In genomic region chr7:25098096-25099046, GRCh38 we compare ENCODE assay signal across 8 cellular contexts. TPM values are rescaled to one million over a fixed set of nuclear protein-coding genes. Genes with fewer than 3 reads are reported as not detected.
DNase-seq lines count a peak whose midpoint lies in the region; ATAC-seq lines count a peak whose summit lies in the region.

No MANE protein-coding gene starts in this region.

- H3K27me3 ChIP-seq in NT2/D1 (ENCODE audit: insufficient read depth, insufficient read length) = no peaks in the 10 kb centered on the region

- no peak overlapping the region for H3K27ac Mint-ChIP-seq in naive B cell

- H3K27me3 Mint-ChIP-seq in naive B cell = peaks cover 4 to 12% (median 8%) of the 10 kb centered on the region in 3 donors

- peak; percentile 68 for ATAC-seq in GM18868 (IDR thresholded peaks at IDR 0.05; ENCODE audit: unreplicated experiment)
- ATAC-seq in HG03521 (IDR thresholded peaks at IDR 0.05; ENCODE audit: unreplicated experiment) = peak; percentile 80
- ATAC-seq in esophagus mucosa = peak; percentile 70
- peak; percentile 85 to 89 for ATAC-seq in naive B cell (ENCODE audit: low read depth in 2 of 2)

- no peak overlapping the region for H3K9ac ChIP-seq in NT2/D1 (ENCODE audit: insufficient read length, low read depth)

- no peaks in the 10 kb centered on the region for H3K36me3 ChIP-seq in NT2/D1 (ENCODE audit: insufficient read depth, insufficient read length, low read length)

- peaks cover 5 to 11% (median 9%) of the 10 kb centered on the region in 3 donors for H3K4me1 Mint-ChIP-seq in naive B cell

- H3K4me3 Mint-ChIP-seq in naive B cell = no peak overlapping the region

- no peaks in the 10 kb centered on the region for H3K9me3 Mint-ChIP-seq in naive B cell

- H3K9me3 ChIP-seq in NT2/D1 (ENCODE audit: insufficient read depth, low read length) = no peaks in the 10 kb centered on the region

- no peaks in the 10 kb centered on the region for H3K4me1 ChIP-seq in NT2/D1 (ENCODE audit: insufficient read depth, insufficient read length)

- no peak overlapping the region for H3K4me3 ChIP-seq in NT2/D1 (ENCODE audit: insufficient read length, low read depth)

- DNase-seq in AG08395 (ENCODE audit: low spot score) (peak; percentile 79), NT2/D1 (ENCODE audit: low read depth, low spot score) (peak; percentile 70), naive B cell (peak; percentile 45)
- DNase-seq in activated CD8-positive, alpha-beta memory T cell treated with anti-CD3 and anti-CD28 coated beads, Interleukin-2, amount 50 U/mL, for 4 hours = peak; percentile 51
- peak; percentile 36 for DNase-seq in stimulated activated naive CD4-positive, alpha-beta T cell treated with Interleukin-2 at 50 U/mL for 16 hours (lab: John Stamatoyannopoulos, UW)

- no peaks in the 10 kb centered on the region for H3K36me3 Mint-ChIP-seq in naive B cell

RNA-seq across cellular contexts. Expression of gene CYCS, which starts 26.7 kb away (rescaled TPM):
- 146 TPM for total RNA-seq in esophagus mucosa
- polyA plus RNA-seq in naive B cell (ENCODE audit: low read depth in 6 of 6) = 100 to 1,000 TPM; 126 to 139 (median 131) TPM
